ENCODE assay signal across 1 cellular context in genomic region chr16:31201511-31202401, GRCh38.
TF ChIP-seq lines count a peak whose summit lies in the region.

No MANE protein-coding gene starts in this region.

TF ChIP-seq in K562, 482 proteins besides CTCF, POLR2A, EP300 and RAD21 (continued from another document):
- TF ChIP-seq ZNF318 (IDR thresholded peaks at IDR 0.05; ENCODE audit: borderline replicate concordance in 1 of 2, low read depth in 1 of 2) (no peak), PHTF2 (CRISPR knock-in tag; IDR thresholded peaks at IDR 0.05) (no peak), ZNF740 (CRISPR knock-in tag; IDR thresholded peaks at IDR 0.05) (peak; percentile 27; the same call in 1 of the 2 replicates), ZNF740 (tag; IDR thresholded peaks at IDR 0.05) (no peak), SAP30 (IDR thresholded peaks at IDR 0.05; ENCODE audit: borderline replicate concordance, insufficient read depth, low read depth, low read length, poor library complexity, severe bottlenecking) (peak; percentile 24), EP400 (IDR thresholded peaks at IDR 0.05) (no peak), HMG20B (CRISPR knock-in tag; IDR thresholded peaks at IDR 0.05) (no peak), CBX2 (IDR thresholded peaks at IDR 0.05; ENCODE audit: insufficient read depth, low read length, poor library complexity, severe bottlenecking) (no peak), ELK1 (CRISPR knock-in tag; IDR thresholded peaks at IDR 0.05) (no peak), BCOR (IDR thresholded peaks at IDR 0.05) (no peak), NR2F6 (CRISPR knock-in tag; IDR thresholded peaks at IDR 0.05) (no peak), PTRF (tag; IDR thresholded peaks at IDR 0.05) (no peak), TBP (optimal IDR thresholded peaks at IDR 0.05; ENCODE audit: low read depth, low read length) (no peak), REST (CRISPR knock-in tag; IDR thresholded peaks at IDR 0.05; ENCODE audit: low read depth) (no peak), BHLHE40 (IDR thresholded peaks at IDR 0.05; ENCODE audit: low read length) (no peak), TCF7 (IDR thresholded peaks at IDR 0.05; ENCODE audit: borderline replicate concordance) (no peak), MYC (IDR thresholded peaks at IDR 0.05; ENCODE audit: low read depth, low read length) (no peak), MYC (CRISPR knock-in tag; IDR thresholded peaks at IDR 0.05; ENCODE audit: borderline replicate concordance, low read depth) (no peak), ZNF311 (CRISPR knock-in tag; IDR thresholded peaks at IDR 0.05) (no peak), FOXP1 (CRISPR knock-in tag; IDR thresholded peaks at IDR 0.05) (0 out of 2 replicates have a peak, but pooled peaks have one; percentile 69), SPI1 (IDR thresholded peaks at IDR 0.05; ENCODE audit: borderline replicate concordance, low read depth, low read length) (peak; percentile 75; the same call in 1 of the 2 replicates), NUFIP1 (IDR thresholded peaks at IDR 0.05; ENCODE audit: partially characterized antibody) (no peak), MLLT1 (IDR thresholded peaks at IDR 0.05) (no peak), ZNF277 (CRISPR knock-in tag; IDR thresholded peaks at IDR 0.05; ENCODE audit: borderline replicate concordance) (no peak), TOE1 (IDR thresholded peaks at IDR 0.05; ENCODE audit: borderline replicate concordance) (no peak), TOE1 (CRISPR knock-in tag; IDR thresholded peaks at IDR 0.05; ENCODE audit: borderline replicate concordance, low read depth) (peak; percentile 84; the same call in 1 of the 2 replicates), ZNF212 (CRISPR knock-in tag; IDR thresholded peaks at IDR 0.05) (no peak), SRSF9 (IDR thresholded peaks at IDR 0.05; ENCODE audit: borderline replicate concordance, low read depth, low read length) (no peak), SMARCA4 (IDR thresholded peaks at IDR 0.05) (no peak), EZH2 (IDR thresholded peaks at IDR 0.05; ENCODE audit: borderline replicate concordance, low read depth, low read length) (no peak), SRSF1 (IDR thresholded peaks at IDR 0.05; ENCODE audit: low read depth, low read length) (no peak), PBX2 (CRISPR knock-in tag; IDR thresholded peaks at IDR 0.05; ENCODE audit: low read depth) (no peak), PBX2 (tag; conservative IDR thresholded peaks at IDR 0.05; ENCODE audit: low read depth) (no peak), COPS2 (conservative IDR thresholded peaks at IDR 0.05) (no peak), ASH1L (IDR thresholded peaks at IDR 0.05; ENCODE audit: borderline replicate concordance, low read depth, partially characterized antibody) (no peak), CEBPG (CRISPR knock-in tag; IDR thresholded peaks at IDR 0.05) (no peak), CEBPG (tag; conservative IDR thresholded peaks at IDR 0.05 in 1 of 2, IDR thresholded peaks at IDR 0.05 in 1 of 2) (no peak), ZNF778 (CRISPR knock-in tag; IDR thresholded peaks at IDR 0.05) (no peak)
